Comparison of ENCODE assay signal across 8 cellular contexts in genomic region chr3:128726691-128727031, GRCh38. TPM values are rescaled to one million over a fixed set of nuclear protein-coding genes. Genes with fewer than 3 reads are reported as not detected.
DNase-seq lines count a peak whose midpoint lies in the region; TF ChIP-seq lines count a peak whose summit lies in the region.

No MANE protein-coding gene starts in this region.

- H3K27me3 ChIP-seq in HL-60 (ENCODE audit: insufficient read depth, poor library complexity, severe bottlenecking) = no peaks in the 10 kb centered on the region
- no peaks in the 10 kb centered on the region for H3K27me3 ChIP-seq in kidney epithelial cell (ENCODE audit: control insufficient read depth, insufficient read depth, low read length)

- DNase-seq in DMS53 (lab: John Stamatoyannopoulos, UW) = peak; percentile 67
- DNase-seq in DMS53 treated with DMSO at 0.1 percent for 48 hours (lab: John Stamatoyannopoulos, UW; ENCODE audit: unreplicated experiment) = no peak
- DNase-seq in HL-60 (ENCODE audit: low read depth in 1 of 2, low spot score in 1 of 2) = peak in 1 of 2 experiments; percentile 26
- peak; percentile 54 for DNase-seq in activated CD4-positive, CD25-positive, alpha-beta regulatory T cell treated with anti-CD3 and anti-CD28 coated beads, Interleukin-2, amount 50 U/mL, for 72 hours
- DNase-seq in chondrocyte (ENCODE audit: low spot score) = no peak
- peak; percentile 21 for DNase-seq in kidney epithelial cell (ENCODE audit: low read depth)
- peak; percentile 39 for DNase-seq in stimulated activated CD4-positive, alpha-beta T cell treated with anti-CD3 and anti-CD28 coated beads, Interleukin-12 subunit alpha, Interleukin-12 subunit beta, amount 100 ng/mL, for 4 hours
- DNase-seq in NCI-H1436 treated with DMSO at 0.1 percent for 48 hours (lab: John Stamatoyannopoulos, UW) = no peak

- no peaks in the 10 kb centered on the region for H3K9me3 Mint-ChIP-seq in chondrocyte (ENCODE audit: low read depth)

- H3K4me3 Mint-ChIP-seq in chondrocyte (ENCODE audit: unreplicated experiment) = peak overlapping the region; percentile 85

- H3K27me3 Mint-ChIP-seq in chondrocyte (ENCODE audit: low read depth) = no peaks in the 10 kb centered on the region

- no peaks in the 10 kb centered on the region for H3K36me3 ChIP-seq in kidney epithelial cell (ENCODE audit: control insufficient read depth, insufficient read depth, low read length)

- peak overlapping the region; percentile 90 for H3K27ac ChIP-seq in HL-60 (replicated peaks)

- H3K4me3 ChIP-seq in HL-60 (replicated peaks; ENCODE audit: insufficient read depth, low read length) (peak overlapping the region; percentile 82), kidney epithelial cell (ENCODE audit: low read depth, low read length) (peak overlapping the region; percentile 92)

- H3K36me3 Mint-ChIP-seq in chondrocyte (ENCODE audit: low read depth) = peaks cover 2% of the 10 kb centered on the region

- peaks cover 54% of the 10 kb centered on the region for H3K4me1 Mint-ChIP-seq in chondrocyte (ENCODE audit: low read depth)

- TF ChIP-seq CTCF in HL-60 (IDR thresholded peaks at IDR 0.05; ENCODE audit: insufficient read depth, low read length) (no peak), chondrocyte (IDR thresholded peaks at IDR 0.05) (peak; percentile 6), kidney epithelial cell (IDR thresholded peaks at IDR 0.05; ENCODE audit: insufficient read depth, low read length, poor library complexity, severe bottlenecking) (no peak)

- peak overlapping the region; percentile 98 for H3K27ac Mint-ChIP-seq in chondrocyte (ENCODE audit: unreplicated experiment)

RNA-seq across cellular contexts. Expression of gene RAB7A, which starts 0.7 kb away (rescaled TPM):
- total RNA-seq in chondrocyte (204 to 231 TPM (median 216 TPM) in 3 replicates), kidney epithelial cell (111 and 114 TPM in 2 replicates)

Comparison
In these comparisons a context has a peak if more than half of its experiments do, and no peak if none do; other contexts are left out.
1. DNase-seq: peak in DMS53 (single experiment), activated CD4-positive, CD25-positive, alpha-beta regulatory T cell treated with anti-CD3 and anti-CD28 coated beads, Interleukin-2, amount 50 U/mL, for 72 hours (single experiment), kidney epithelial cell (single experiment) and stimulated activated CD4-positive, alpha-beta T cell treated with anti-CD3 and anti-CD28 coated beads, Interleukin-12 subunit alpha, Interleukin-12 subunit beta, amount 100 ng/mL, for 4 hours (single experiment); none in DMS53 treated with DMSO at 0.1 percent for 48 hours (single experiment), chondrocyte (single experiment) and NCI-H1436 treated with DMSO at 0.1 percent for 48 hours (single experiment).